Comparison of ENCODE assay signal across 1 cellular context in genomic region chr20:653110-653589, GRCh38.
TF ChIP-seq lines count a peak whose summit lies in the region.

SRXN1 (minus strand) TSS chr20:653200; CDS start chr20:653185, 15 bp downstream.

TF ChIP-seq in HepG2, 621 proteins besides CTCF, POLR2A, EP300 and RAD21 (continued from another document and continues in another):
- TF ChIP-seq BCL3 (CRISPR knock-in tag; IDR thresholded peaks at IDR 0.05) (peak; percentile 94; the same call in 1 of the 2 replicates), ZBTB4 (CRISPR knock-in tag; IDR thresholded peaks at IDR 0.05; ENCODE audit: borderline replicate concordance) (no peak), YEATS2 (CRISPR knock-in tag; IDR thresholded peaks at IDR 0.05; ENCODE audit: borderline replicate concordance) (no peak; the same call in 1 of the 2 replicates), ZBTB39 (CRISPR knock-in tag; IDR thresholded peaks at IDR 0.05) (no peak; the same call in 1 of the 2 replicates), HINFP (CRISPR knock-in tag; IDR thresholded peaks at IDR 0.05; ENCODE audit: low read depth) (peak; percentile 95), MEIS1 (CRISPR knock-in tag; IDR thresholded peaks at IDR 0.05; ENCODE audit: borderline replicate concordance) (no peak), PHF8 (CRISPR knock-in tag; IDR thresholded peaks at IDR 0.05) (peak; percentile 56; the same call in 1 of the 2 replicates), RORA (CRISPR knock-in tag; IDR thresholded peaks at IDR 0.05) (no peak), HMG20B (CRISPR knock-in tag; conservative IDR thresholded peaks at IDR 0.05) (no peak), CHD2 (IDR thresholded peaks at IDR 0.05; ENCODE audit: low read depth, low read length) (peak; percentile 55; the same call in 1 of the 2 replicates), SIN3A (IDR thresholded peaks at IDR 0.05; ENCODE audit: borderline replicate concordance, low read depth, low read length) (peak; percentile 15; the same call in 1 of the 2 replicates), CAMTA2 (CRISPR knock-in tag; IDR thresholded peaks at IDR 0.05; ENCODE audit: borderline replicate concordance) (no peak), ZNF3 (CRISPR knock-in tag; IDR thresholded peaks at IDR 0.05) (no peak), SMAD1 (CRISPR knock-in tag; IDR thresholded peaks at IDR 0.05; ENCODE audit: borderline replicate concordance, low read depth) (peak; percentile 74; the same call in 1 of the 2 replicates), ZNF674 (CRISPR knock-in tag; IDR thresholded peaks at IDR 0.05; ENCODE audit: low read depth) (peak; percentile 85; the same call in 1 of the 2 replicates), ZNF788 (CRISPR knock-in tag; IDR thresholded peaks at IDR 0.05; ENCODE audit: borderline replicate concordance) (no peak; the same call in 1 of the 2 replicates), ZNF552 (CRISPR knock-in tag; IDR thresholded peaks at IDR 0.05; ENCODE audit: borderline replicate concordance) (no peak), NONO (IDR thresholded peaks at IDR 0.05) (no peak), NONO (CRISPR knock-in tag; conservative IDR thresholded peaks at IDR 0.05) (peak; percentile 98), PAF1 (CRISPR knock-in tag; IDR thresholded peaks at IDR 0.05) (no peak), KMT2A (CRISPR knock-in tag; IDR thresholded peaks at IDR 0.05) (0 out of 2 replicates have a peak, but pooled peaks have one; percentile 36), HNRNPH1 (optimal IDR thresholded peaks at IDR 0.05; ENCODE audit: low read depth, low read length) (no peak), RNF2 (conservative IDR thresholded peaks at IDR 0.05; ENCODE audit: low read depth) (0 out of 2 replicates have a peak, but pooled peaks have one; percentile 28), ZNF468 (CRISPR knock-in tag; IDR thresholded peaks at IDR 0.05) (peak; percentile 26; the same call in 1 of the 2 replicates), NFAT5 (CRISPR knock-in tag; IDR thresholded peaks at IDR 0.05) (peak; percentile 90; the same call in 1 of the 2 replicates), KLF12 (CRISPR knock-in tag; IDR thresholded peaks at IDR 0.05; ENCODE audit: borderline replicate concordance) (peak; percentile 93), CBX2 (IDR thresholded peaks at IDR 0.05; ENCODE audit: low read depth, low read length) (no peak), CBX2 (CRISPR knock-in tag; IDR thresholded peaks at IDR 0.05; ENCODE audit: low read depth) (peak; percentile 76; the same call in 1 of the 2 replicates), YEATS4 (CRISPR knock-in tag; IDR thresholded peaks at IDR 0.05; ENCODE audit: borderline replicate concordance) (peak; percentile 89), ETV6 (CRISPR knock-in tag; conservative IDR thresholded peaks at IDR 0.05) (no peak; the same call in 1 of the 2 replicates), HDAC2 (CRISPR knock-in tag; IDR thresholded peaks at IDR 0.05) (no peak)
- TF ChIP-seq, protein P1, sequence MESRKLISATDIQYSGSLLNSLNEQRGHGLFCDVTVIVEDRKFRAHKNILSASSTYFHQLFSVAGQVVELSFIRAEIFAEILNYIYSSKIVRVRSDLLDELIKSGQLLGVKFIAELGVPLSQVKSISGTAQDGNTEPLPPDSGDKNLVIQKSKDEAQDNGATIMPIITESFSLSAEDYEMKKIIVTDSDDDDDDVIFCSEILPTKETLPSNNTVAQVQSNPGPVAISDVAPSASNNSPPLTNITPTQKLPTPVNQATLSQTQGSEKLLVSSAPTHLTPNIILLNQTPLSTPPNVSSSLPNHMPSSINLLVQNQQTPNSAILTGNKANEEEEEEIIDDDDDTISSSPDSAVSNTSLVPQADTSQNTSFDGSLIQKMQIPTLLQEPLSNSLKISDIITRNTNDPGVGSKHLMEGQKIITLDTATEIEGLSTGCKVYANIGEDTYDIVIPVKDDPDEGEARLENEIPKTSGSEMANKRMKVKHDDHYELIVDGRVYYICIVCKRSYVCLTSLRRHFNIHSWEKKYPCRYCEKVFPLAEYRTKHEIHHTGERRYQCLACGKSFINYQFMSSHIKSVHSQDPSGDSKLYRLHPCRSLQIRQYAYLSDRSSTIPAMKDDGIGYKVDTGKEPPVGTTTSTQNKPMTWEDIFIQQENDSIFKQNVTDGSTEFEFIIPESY (CRISPR knock-in tag; IDR thresholded peaks at IDR 0.05): 0 out of 2 replicates have a peak, but pooled peaks have one; percentile 7
- TF ChIP-seq, protein P2, sequence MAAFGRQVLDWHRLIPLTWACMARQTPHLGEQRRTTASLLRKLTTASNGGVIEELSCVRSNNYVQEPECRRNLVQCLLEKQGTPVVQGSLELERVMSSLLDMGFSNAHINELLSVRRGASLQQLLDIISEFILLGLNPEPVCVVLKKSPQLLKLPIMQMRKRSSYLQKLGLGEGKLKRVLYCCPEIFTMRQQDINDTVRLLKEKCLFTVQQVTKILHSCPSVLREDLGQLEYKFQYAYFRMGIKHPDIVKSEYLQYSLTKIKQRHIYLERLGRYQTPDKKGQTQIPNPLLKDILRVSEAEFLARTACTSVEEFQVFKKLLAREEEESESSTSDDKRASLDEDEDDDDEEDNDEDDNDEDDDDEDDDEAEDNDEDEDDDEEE (CRISPR knock-in tag; IDR thresholded peaks at IDR 0.05): no peak
- TF ChIP-seq, protein P3, sequence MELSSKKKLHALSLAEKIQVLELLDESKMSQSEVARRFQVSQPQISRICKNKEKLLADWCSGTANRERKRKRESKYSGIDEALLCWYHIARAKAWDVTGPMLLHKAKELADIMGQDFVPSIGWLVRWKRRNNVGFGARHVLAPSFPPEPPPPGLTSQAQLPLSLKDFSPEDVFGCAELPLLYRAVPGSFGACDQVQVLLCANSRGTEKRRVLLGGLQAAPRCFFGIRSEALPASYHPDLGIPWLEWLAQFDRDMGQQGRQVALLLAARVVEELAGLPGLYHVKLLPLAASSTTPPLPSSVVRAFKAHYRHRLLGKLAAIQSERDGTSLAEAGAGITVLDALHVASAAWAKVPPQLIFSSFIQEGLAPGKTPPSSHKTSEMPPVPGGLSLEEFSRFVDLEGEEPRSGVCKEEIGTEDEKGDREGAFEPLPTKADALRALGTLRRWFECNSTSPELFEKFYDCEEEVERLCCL (CRISPR knock-in tag; IDR thresholded peaks at IDR 0.05; ENCODE audit: borderline replicate concordance): no peak
- TF ChIP-seq, protein P4, sequence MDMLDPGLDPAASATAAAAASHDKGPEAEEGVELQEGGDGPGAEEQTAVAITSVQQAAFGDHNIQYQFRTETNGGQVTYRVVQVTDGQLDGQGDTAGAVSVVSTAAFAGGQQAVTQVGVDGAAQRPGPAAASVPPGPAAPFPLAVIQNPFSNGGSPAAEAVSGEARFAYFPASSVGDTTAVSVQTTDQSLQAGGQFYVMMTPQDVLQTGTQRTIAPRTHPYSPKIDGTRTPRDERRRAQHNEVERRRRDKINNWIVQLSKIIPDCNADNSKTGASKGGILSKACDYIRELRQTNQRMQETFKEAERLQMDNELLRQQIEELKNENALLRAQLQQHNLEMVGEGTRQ (IDR thresholded peaks at IDR 0.05; ENCODE audit: low read depth, low read length): no peak
- TF ChIP-seq, protein P4 (CRISPR knock-in tag; IDR thresholded peaks at IDR 0.05; ENCODE audit: borderline replicate concordance): no peak
- TF ChIP-seq, protein P5, sequence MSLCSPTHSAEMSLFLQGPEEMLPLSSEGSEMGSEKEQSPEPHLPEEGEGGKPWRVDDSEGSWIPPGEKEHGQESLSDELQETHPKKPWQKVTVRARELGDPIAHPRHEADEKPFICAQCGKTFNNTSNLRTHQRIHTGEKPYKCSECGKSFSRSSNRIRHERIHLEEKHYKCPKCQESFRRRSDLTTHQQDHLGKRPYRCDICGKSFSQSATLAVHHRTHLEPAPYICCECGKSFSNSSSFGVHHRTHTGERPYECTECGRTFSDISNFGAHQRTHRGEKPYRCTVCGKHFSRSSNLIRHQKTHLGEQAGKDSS (CRISPR knock-in tag; IDR thresholded peaks at IDR 0.05; ENCODE audit: borderline replicate concordance, low read depth): peak; percentile 70; the same call in 1 of the 2 replicates
